8 cellular contexts compared by ENCODE assay signal in the genomic region with DNA sequence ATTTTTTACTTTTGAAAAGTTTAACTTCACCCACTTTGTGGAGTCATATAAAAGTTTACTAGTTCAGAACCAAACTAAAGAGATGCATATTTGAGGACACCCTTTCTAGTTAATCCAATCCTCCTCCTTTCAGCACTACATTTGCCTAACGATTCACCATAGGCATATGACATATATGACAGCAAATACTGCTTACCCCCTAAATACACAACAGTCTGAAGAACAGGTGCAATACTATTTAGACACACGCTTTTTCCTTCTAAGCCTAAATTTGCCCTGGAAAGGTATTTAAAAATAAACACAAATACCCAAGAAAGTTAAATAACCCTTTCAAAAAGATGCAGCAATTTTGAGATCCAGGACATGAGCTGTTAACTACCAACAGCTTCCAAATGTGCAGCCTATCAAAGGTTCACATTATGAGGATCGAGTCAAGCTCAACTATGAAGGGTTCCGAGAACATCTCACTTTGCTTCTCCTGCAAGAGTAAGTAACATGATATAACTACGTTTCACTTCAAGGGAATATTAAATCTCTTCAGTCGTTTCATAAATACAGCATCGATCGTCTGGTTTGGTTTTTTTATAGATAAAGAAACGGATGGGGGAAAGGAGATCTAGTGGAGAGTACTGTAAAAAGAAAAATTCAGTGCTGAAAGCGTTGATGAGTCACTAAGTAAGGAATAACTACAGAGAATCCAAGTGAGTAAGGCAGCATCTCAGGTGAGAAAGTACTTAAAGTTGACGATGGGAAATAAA. TPM values are rescaled to one million over a fixed set of nuclear protein-coding genes. Genes with fewer than 3 reads are reported as not detected.
DNase-seq lines count a peak whose midpoint lies in the region; ATAC-seq and TF ChIP-seq lines count a peak whose summit lies in the region.

No MANE protein-coding gene starts in this region.

- ATAC-seq in GM18502 (IDR thresholded peaks at IDR 0.05; ENCODE audit: poor library complexity, unreplicated experiment) (no peak), GM21529 (IDR thresholded peaks at IDR 0.05; ENCODE audit: unreplicated experiment) (no peak)

- H3K36me3 ChIP-seq in CD8-positive, alpha-beta memory T cell (ENCODE audit: insufficient read depth, low read length) = no peaks in the 10 kb centered on the region
- H3K36me3 ChIP-seq in MM.1S (replicated peaks; ENCODE audit: insufficient read depth, low read length) (no peaks in the 10 kb centered on the region), mucosa of stomach (ENCODE audit: control insufficient read depth, insufficient read depth, low read length) (no peaks in the 10 kb centered on the region)

- H3K27me3 Mint-ChIP-seq in CD8-positive, alpha-beta memory T cell = no peaks in the 10 kb centered on the region

- H3K4me1 Mint-ChIP-seq in CD8-positive, alpha-beta memory T cell = peaks cover 42 to 62% (median 52%) of the 10 kb centered on the region in 3 donors

- H3K27me3 ChIP-seq in CD8-positive, alpha-beta memory T cell (ENCODE audit: insufficient read depth, low read length, poor library complexity, severe bottlenecking) = no peaks in the 10 kb centered on the region
- H3K27me3 ChIP-seq in MM.1S (replicated peaks; ENCODE audit: insufficient read depth, low read length) = no peaks in the 10 kb centered on the region
- no peaks in the 10 kb centered on the region for H3K27me3 ChIP-seq in mucosa of stomach (ENCODE audit: control insufficient read depth, insufficient read depth, low read length)

- peaks cover 0 to 29% (median 5%) of the 10 kb centered on the region in 3 donors for H3K36me3 Mint-ChIP-seq in CD8-positive, alpha-beta memory T cell

- H3K9ac ChIP-seq in MM.1S (ENCODE audit: low read length) (peak overlapping the region; percentile 80), mucosa of stomach (ENCODE audit: low read length) (peak overlapping the region; percentile 99)

- H3K9me3 ChIP-seq in CD8-positive, alpha-beta memory T cell (ENCODE audit: low read length) = no peaks in the 10 kb centered on the region
- no peaks in the 10 kb centered on the region for H3K9me3 ChIP-seq in MM.1S (replicated peaks; ENCODE audit: insufficient read depth, low read length)
- no peaks in the 10 kb centered on the region for H3K9me3 ChIP-seq in mucosa of stomach (ENCODE audit: control insufficient read depth, low read length)

- H2AFZ ChIP-seq in MM.1S (ENCODE audit: low read length) = peak overlapping the region; percentile 61; the same call in 1 of the 2 replicates

- H3K4me1 ChIP-seq in CD8-positive, alpha-beta memory T cell (ENCODE audit: insufficient read depth, low read length) = peaks cover 19% of the 10 kb centered on the region
- no peaks in the 10 kb centered on the region for H3K4me1 ChIP-seq in MM.1S (ENCODE audit: low read length)
- peaks cover 7% of the 10 kb centered on the region for H3K4me1 ChIP-seq in mucosa of stomach (ENCODE audit: control insufficient read depth, insufficient read depth, low read length)

- peak overlapping the region; percentile 73 to 99 (median 93) for H3K27ac Mint-ChIP-seq in CD8-positive, alpha-beta memory T cell

- H3K79me2 ChIP-seq in MM.1S (ENCODE audit: low read length) = peaks cover 54% of the 10 kb centered on the region

- H3K4me3 Mint-ChIP-seq in CD8-positive, alpha-beta memory T cell = peak overlapping the region; percentile 82 to 100 (median 95)

- H4K20me1 ChIP-seq in MM.1S (ENCODE audit: insufficient read depth, low read length) = no peaks in the 10 kb centered on the region

- POLR2A ChIA-PET in CD8-positive, alpha-beta memory T cell (lab: Charles Lee) = interaction anchor here (1.6 to 2.6 kb wide), 2 partner anchors 41 to 396 kb away, joined by 4 to 8 read pairs; a partner anchor contains a TSS

- CTCF ChIA-PET in CD8-positive, alpha-beta memory T cell (lab: Charles Lee) = interaction anchor here (0.9 to 2.0 kb wide), 2 partner anchors 46 to 182 kb away, joined by 3 to 7 read pairs; a partner anchor contains a TSS

- H3K4me2 ChIP-seq in MM.1S (ENCODE audit: low read depth, low read length) = peak overlapping the region; percentile 51

- TF ChIP-seq CTCF in MM.1S (IDR thresholded peaks at IDR 0.05; ENCODE audit: low read length) (no peak), GM10266 (IDR thresholded peaks at IDR 0.05; ENCODE audit: control insufficient read depth, insufficient read depth, low read depth, missing control alignments) (no peak)

- no peaks in the 10 kb centered on the region for H3K9me2 ChIP-seq in MM.1S (replicated peaks; ENCODE audit: insufficient read depth, low read length)

- H3F3A ChIP-seq in MM.1S (ENCODE audit: insufficient read depth, low read length) = peaks cover 12% of the 10 kb centered on the region

- no peaks in the 10 kb centered on the region for H3K9me3 Mint-ChIP-seq in CD8-positive, alpha-beta memory T cell

- H3K27ac ChIP-seq in CD8-positive, alpha-beta memory T cell (ENCODE audit: low read depth, low read length) = peak overlapping the region; percentile 79
- H3K27ac ChIP-seq in MM.1S (ENCODE audit: low read length) (peak overlapping the region; percentile 93; the same call in 1 of the 2 replicates), cingulate gyrus (ENCODE audit: low read depth, low read length) (peak overlapping the region; percentile 83)

- peak overlapping the region; percentile 78 for H3K4me3 ChIP-seq in CD8-positive, alpha-beta memory T cell (ENCODE audit: low read length)
- peak overlapping the region; percentile 80 for H3K4me3 ChIP-seq in MM.1S (ENCODE audit: low read length)
- H3K4me3 ChIP-seq in mucosa of stomach (ENCODE audit: low read length) = peak overlapping the region; percentile 88

- DNase-seq in CD8-positive, alpha-beta memory T cell = peak in 1 of 5 donors; percentile 2
- no peak for DNase-seq in MM.1S
- DNase-seq in NCI-H774 (lab: John Stamatoyannopoulos, UW) = no peak
- no peak for DNase-seq in GM10266 (ENCODE audit: extremely low spot score)

RNA-seq across cellular contexts. Expression of a gene that starts 0.7 kb away (rescaled TPM):
- 10 to 100 TPM in 1 of 2 experiments, 1 to 10 TPM in 1; 9.9 to 10.8 TPM for total RNA-seq in CD8-positive, alpha-beta memory T cell
- 7.1 TPM for polyA plus RNA-seq in CD8-positive, alpha-beta memory T cell

RNA-seq across cellular contexts. Expression of a gene that starts 1.4 kb away (rescaled TPM):
- 10 to 100 TPM; 20.0 to 20.9 TPM for total RNA-seq in CD8-positive, alpha-beta memory T cell
- 4.0 TPM for polyA plus RNA-seq in CD8-positive, alpha-beta memory T cell
